In genomic region chr6:89297695-89298351, GRCh38 we compare ENCODE assay signal across 1 cellular context.
TF ChIP-seq lines count a peak whose summit lies in the region.

No MANE protein-coding gene starts in this region.

TF ChIP-seq in HEK293, 187 proteins besides CTCF, POLR2A, EP300 and RAD21 (continued from another document and continues in another):
- TF ChIP-seq PRDM6 (tag by site-specific recombination; IDR thresholded peaks at IDR 0.05), result peak; percentile 55
- peak; percentile 81 for TF ChIP-seq INSM2 (tag by site-specific recombination; IDR thresholded peaks at IDR 0.05)
- no peak for TF ChIP-seq GLI4 (tag by site-specific recombination; IDR thresholded peaks at IDR 0.05)
- TF ChIP-seq ZNF157 (tag by site-specific recombination; IDR thresholded peaks at IDR 0.05), result no peak
- TF ChIP-seq, protein P1, sequence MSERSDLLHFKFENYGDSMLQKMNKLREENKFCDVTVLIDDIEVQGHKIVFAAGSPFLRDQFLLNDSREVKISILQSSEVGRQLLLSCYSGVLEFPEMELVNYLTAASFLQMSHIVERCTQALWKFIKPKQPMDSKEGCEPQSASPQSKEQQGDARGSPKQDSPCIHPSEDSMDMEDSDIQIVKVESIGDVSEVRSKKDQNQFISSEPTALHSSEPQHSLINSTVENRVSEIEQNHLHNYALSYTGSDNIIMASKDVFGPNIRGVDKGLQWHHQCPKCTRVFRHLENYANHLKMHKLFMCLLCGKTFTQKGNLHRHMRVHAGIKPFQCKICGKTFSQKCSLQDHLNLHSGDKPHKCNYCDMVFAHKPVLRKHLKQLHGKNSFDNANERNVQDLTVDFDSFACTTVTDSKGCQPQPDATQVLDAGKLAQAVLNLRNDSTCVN (tag by site-specific recombination; optimal IDR thresholded peaks at IDR 0.05), result no peak
- TF ChIP-seq ZNF433 (tag by site-specific recombination; IDR thresholded peaks at IDR 0.05; ENCODE audit: low read depth), result no peak
- no peak for TF ChIP-seq ZSCAN5A (tag by site-specific recombination; IDR thresholded peaks at IDR 0.05)
- no peak for TF ChIP-seq ZNF394 (tag by site-specific recombination; IDR thresholded peaks at IDR 0.05; ENCODE audit: borderline replicate concordance)
- TF ChIP-seq ZNF623 (tag by site-specific recombination; IDR thresholded peaks at IDR 0.05), result no peak
- TF ChIP-seq ZNF214 (tag by site-specific recombination; IDR thresholded peaks at IDR 0.05; ENCODE audit: borderline replicate concordance), result no peak
- TF ChIP-seq IKZF3 (tag by site-specific recombination; IDR thresholded peaks at IDR 0.05), result 0 out of 2 replicates have a peak, but pooled peaks have one; percentile 39
- no peak for TF ChIP-seq ZNF645 (tag by site-specific recombination; IDR thresholded peaks at IDR 0.05)
- no peak for TF ChIP-seq ZNF140 (tag by site-specific recombination; IDR thresholded peaks at IDR 0.05)
- TF ChIP-seq ZNF366 (tag by site-specific recombination; conservative IDR thresholded peaks at IDR 0.05), result peak; percentile 85
- TF ChIP-seq EGR2 (tag by site-specific recombination; IDR thresholded peaks at IDR 0.05; ENCODE audit: low read depth), result peak; percentile 86
- no peak for TF ChIP-seq ZNF292 (tag by site-specific recombination; IDR thresholded peaks at IDR 0.05; ENCODE audit: borderline replicate concordance, low read depth)
- TF ChIP-seq, protein P2, sequence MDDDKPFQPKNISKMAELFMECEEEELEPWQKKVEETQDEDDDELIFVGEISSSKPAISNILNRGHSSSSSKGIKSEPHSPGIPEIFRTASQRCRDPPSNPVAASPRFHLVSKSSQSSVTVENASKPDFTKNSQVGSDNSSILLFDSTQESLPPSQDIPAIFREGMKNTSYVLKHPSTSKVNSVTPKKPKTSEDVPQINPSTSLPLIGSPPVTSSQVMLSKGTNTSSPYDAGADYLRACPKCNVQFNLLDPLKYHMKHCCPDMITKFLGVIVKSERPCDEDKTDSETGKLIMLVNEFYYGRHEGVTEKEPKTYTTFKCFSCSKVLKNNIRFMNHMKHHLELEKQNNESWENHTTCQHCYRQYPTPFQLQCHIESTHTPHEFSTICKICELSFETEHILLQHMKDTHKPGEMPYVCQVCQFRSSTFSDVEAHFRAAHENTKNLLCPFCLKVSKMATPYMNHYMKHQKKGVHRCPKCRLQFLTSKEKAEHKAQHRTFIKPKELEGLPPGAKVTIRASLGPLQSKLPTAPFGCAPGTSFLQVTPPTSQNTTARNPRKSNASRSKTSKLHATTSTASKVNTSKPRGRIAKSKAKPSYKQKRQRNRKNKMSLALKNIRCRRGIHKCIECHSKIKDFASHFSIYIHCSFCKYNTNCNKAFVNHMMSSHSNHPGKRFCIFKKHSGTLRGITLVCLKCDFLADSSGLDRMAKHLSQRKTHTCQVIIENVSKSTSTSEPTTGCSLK (tag by site-specific recombination; IDR thresholded peaks at IDR 0.05), result no peak
- peak; percentile 31; the same call in 1 of the 2 replicates for TF ChIP-seq GLIS1 (tag by site-specific recombination; IDR thresholded peaks at IDR 0.05)
- no peak for TF ChIP-seq ZNF585B (tag by site-specific recombination; IDR thresholded peaks at IDR 0.05)
- no peak for TF ChIP-seq ZNF544 (tag by site-specific recombination; IDR thresholded peaks at IDR 0.05)
- TF ChIP-seq ZNF501 (tag by site-specific recombination; IDR thresholded peaks at IDR 0.05), result 0 out of 2 replicates have a peak, but pooled peaks have one; percentile 16
- no peak for TF ChIP-seq ZNF510 (tag by site-specific recombination; IDR thresholded peaks at IDR 0.05; ENCODE audit: insufficient replicate concordance)
- TF ChIP-seq ZFP69B (tag by site-specific recombination; IDR thresholded peaks at IDR 0.05), result no peak
- peak; percentile 62; the same call in 1 of the 2 replicates for TF ChIP-seq KLF17 (tag by site-specific recombination; IDR thresholded peaks at IDR 0.05)
- no peak for TF ChIP-seq ZNF777 (tag by site-specific recombination; IDR thresholded peaks at IDR 0.05; ENCODE audit: borderline replicate concordance)
- TF ChIP-seq ZNF514 (tag by site-specific recombination; IDR thresholded peaks at IDR 0.05), result no peak
- TF ChIP-seq ZNF416 (tag by site-specific recombination; IDR thresholded peaks at IDR 0.05), result no peak
- no peak for TF ChIP-seq ZSCAN23 (tag by site-specific recombination; IDR thresholded peaks at IDR 0.05)
- TF ChIP-seq ZNF16 (tag by site-specific recombination; IDR thresholded peaks at IDR 0.05; ENCODE audit: low read depth), result no peak
- peak; percentile 88 for TF ChIP-seq ZNF843 (tag by site-specific recombination; IDR thresholded peaks at IDR 0.05)
- TF ChIP-seq SETDB1 (IDR thresholded peaks at IDR 0.05; ENCODE audit: insufficient read length, low read length), result no peak
- no peak; the same call in 1 of the 2 replicates for TF ChIP-seq ZBTB21 (tag by site-specific recombination; IDR thresholded peaks at IDR 0.05)
- TF ChIP-seq ZNF146 (tag by site-specific recombination; IDR thresholded peaks at IDR 0.05), result no peak; the same call in 1 of the 2 replicates
- no peak for TF ChIP-seq ZNF341 (tag by site-specific recombination; IDR thresholded peaks at IDR 0.05; ENCODE audit: low read depth)
- TF ChIP-seq ZBTB20 (tag by site-specific recombination; IDR thresholded peaks at IDR 0.05), result no peak
- no peak for TF ChIP-seq ZNF2 (tag by site-specific recombination; IDR thresholded peaks at IDR 0.05)
- TF ChIP-seq TSHZ1 (tag by site-specific recombination; IDR thresholded peaks at IDR 0.05; ENCODE audit: borderline replicate concordance), result peak; percentile 94
- TF ChIP-seq ZNF37A (tag by site-specific recombination; IDR thresholded peaks at IDR 0.05), result no peak
- no peak for TF ChIP-seq GLIS2 (tag by site-specific recombination; IDR thresholded peaks at IDR 0.05)
- no peak for TF ChIP-seq ZNF837 (tag by site-specific recombination; IDR thresholded peaks at IDR 0.05)
- TF ChIP-seq ZNF26 (tag by site-specific recombination; IDR thresholded peaks at IDR 0.05), result no peak
- TF ChIP-seq GFI1B (tag by site-specific recombination; IDR thresholded peaks at IDR 0.05), result 0 out of 2 replicates have a peak, but pooled peaks have one; percentile 8
- TF ChIP-seq, protein P3, sequence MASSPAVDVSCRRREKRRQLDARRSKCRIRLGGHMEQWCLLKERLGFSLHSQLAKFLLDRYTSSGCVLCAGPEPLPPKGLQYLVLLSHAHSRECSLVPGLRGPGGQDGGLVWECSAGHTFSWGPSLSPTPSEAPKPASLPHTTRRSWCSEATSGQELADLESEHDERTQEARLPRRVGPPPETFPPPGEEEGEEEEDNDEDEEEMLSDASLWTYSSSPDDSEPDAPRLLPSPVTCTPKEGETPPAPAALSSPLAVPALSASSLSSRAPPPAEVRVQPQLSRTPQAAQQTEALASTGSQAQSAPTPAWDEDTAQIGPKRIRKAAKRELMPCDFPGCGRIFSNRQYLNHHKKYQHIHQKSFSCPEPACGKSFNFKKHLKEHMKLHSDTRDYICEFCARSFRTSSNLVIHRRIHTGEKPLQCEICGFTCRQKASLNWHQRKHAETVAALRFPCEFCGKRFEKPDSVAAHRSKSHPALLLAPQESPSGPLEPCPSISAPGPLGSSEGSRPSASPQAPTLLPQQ (tag by site-specific recombination; IDR thresholded peaks at IDR 0.05), result peak; percentile 42; the same call in 1 of the 2 replicates
- no peak for TF ChIP-seq ZNF112 (tag by site-specific recombination; IDR thresholded peaks at IDR 0.05)
- peak; percentile 96 for TF ChIP-seq SP7 (tag by site-specific recombination; IDR thresholded peaks at IDR 0.05)
- peak; percentile 77 for TF ChIP-seq WT1 (tag by site-specific recombination; IDR thresholded peaks at IDR 0.05)
- peak; percentile 69; the same call in 1 of the 2 replicates for TF ChIP-seq ZNF184 (tag by site-specific recombination; IDR thresholded peaks at IDR 0.05)
- no peak for TF ChIP-seq ZNF132 (tag by site-specific recombination; IDR thresholded peaks at IDR 0.05; ENCODE audit: borderline replicate concordance)
- no peak for TF ChIP-seq ZNF266 (tag by site-specific recombination; IDR thresholded peaks at IDR 0.05; ENCODE audit: low read depth)
- TF ChIP-seq ZNF549 (tag by site-specific recombination; IDR thresholded peaks at IDR 0.05), result no peak
- no peak for TF ChIP-seq ZNF701 (tag by site-specific recombination; IDR thresholded peaks at IDR 0.05)
- TF ChIP-seq ZNF747 (tag by site-specific recombination; IDR thresholded peaks at IDR 0.05), result no peak
- TF ChIP-seq ZNF654 (tag by site-specific recombination; IDR thresholded peaks at IDR 0.05; ENCODE audit: low read depth), result no peak
